In genomic region chr11:45468265-45468856, GRCh38 we compare ENCODE assay signal across 2 cellular contexts.
TF ChIP-seq lines count a peak whose summit lies in the region.

No MANE protein-coding gene starts in this region.

TF ChIP-seq in IMR-90, 13 proteins besides CTCF, POLR2A, EP300 and RAD21 (continued from another document):
- no peak for TF ChIP-seq MAZ (IDR thresholded peaks at IDR 0.05; ENCODE audit: borderline replicate concordance, low read depth, low read length)
- no peak for TF ChIP-seq ELK1 (IDR thresholded peaks at IDR 0.05; ENCODE audit: borderline replicate concordance, low read depth, low read length)
- TF ChIP-seq CEBPB (IDR thresholded peaks at IDR 0.05; ENCODE audit: low read depth, low read length): no peak
- no peak for TF ChIP-seq SMC3 (IDR thresholded peaks at IDR 0.05; ENCODE audit: low read depth, low read length)
- TF ChIP-seq RFX5 (IDR thresholded peaks at IDR 0.05; ENCODE audit: low read depth, low read length): no peak
- no peak for TF ChIP-seq CHD1 (IDR thresholded peaks at IDR 0.05; ENCODE audit: low read depth, low read length)
- TF ChIP-seq MXI1 (IDR thresholded peaks at IDR 0.05; ENCODE audit: borderline replicate concordance, low read depth, low read length): no peak
- no peak for TF ChIP-seq FOS (IDR thresholded peaks at IDR 0.05; ENCODE audit: low read depth, low read length)
- no peak for TF ChIP-seq USF2 (IDR thresholded peaks at IDR 0.05; ENCODE audit: low read depth, low read length)
- TF ChIP-seq RCOR1 (IDR thresholded peaks at IDR 0.05; ENCODE audit: insufficient replicate concordance, low read length): no peak
- TF ChIP-seq NFE2L2 (IDR thresholded peaks at IDR 0.05; ENCODE audit: low read depth, low read length): no peak
- TF ChIP-seq MAFK (IDR thresholded peaks at IDR 0.05; ENCODE audit: low read depth, low read length): no peak

TF ChIP-seq in HepG2, 621 proteins besides CTCF, POLR2A, EP300 and RAD21:
- peak; percentile 36; the same call in 1 of the 2 replicates for TF ChIP-seq GABPA (IDR thresholded peaks at IDR 0.05; ENCODE audit: low read depth, low read length)
- TF ChIP-seq GABPA (CRISPR knock-in tag; IDR thresholded peaks at IDR 0.05; ENCODE audit: low read depth): peak; percentile 90
- no peak for TF ChIP-seq TEAD3 (CRISPR knock-in tag; optimal IDR thresholded peaks at IDR 0.05; ENCODE audit: borderline replicate concordance)
- peak; percentile 69 for TF ChIP-seq GABPB1 (CRISPR knock-in tag; IDR thresholded peaks at IDR 0.05)
- TF ChIP-seq SUZ12 (IDR thresholded peaks at IDR 0.05; ENCODE audit: low read depth, low read length): no peak
- no peak for TF ChIP-seq CHD4 (IDR thresholded peaks at IDR 0.05; ENCODE audit: borderline replicate concordance, low read length)
